In genomic region chr1:41242645-41243171, GRCh38 we compare ENCODE assay signal across 8 cellular contexts. TPM values are rescaled to one million over a fixed set of nuclear protein-coding genes. Genes with fewer than 3 reads are reported as not detected.
DNase-seq lines count a peak whose midpoint lies in the region; ATAC-seq, FAIRE-seq and TF ChIP-seq lines count a peak whose summit lies in the region.

No MANE protein-coding gene starts in this region.

- H3K27ac ChIP-seq in VCaP = peak overlapping the region; percentile 98
- H3K27ac ChIP-seq in foreskin keratinocyte = no peak overlapping the region
- peak overlapping the region; percentile 80 to 98 (median 81) for H3K27ac ChIP-seq in gastrocnemius medialis

- TF ChIP-seq CTCF in GM06990 (IDR thresholded peaks at IDR 0.05; ENCODE audit: insufficient read depth, low read length, poor library complexity, severe bottlenecking) = no peak
- no peak for TF ChIP-seq CTCF in VCaP (conservative IDR thresholded peaks at IDR 0.05)
- TF ChIP-seq CTCF in foreskin keratinocyte (conservative IDR thresholded peaks at IDR 0.05) = no peak
- no peak for TF ChIP-seq CTCF in gastrocnemius medialis (IDR thresholded peaks at IDR 0.05 in 4 of 5, conservative IDR thresholded peaks at IDR 0.05 in 1 of 5)
- TF ChIP-seq CTCF in D721Med (IDR thresholded peaks at IDR 0.05; ENCODE audit: insufficient read depth, missing control alignments) = no peak

- peak overlapping the region; percentile 76 for H3K4me3 ChIP-seq in GM06990 (replicated peaks; ENCODE audit: low read depth, low read length)
- H3K4me3 ChIP-seq in gastrocnemius medialis = peak overlapping the region; percentile 67 to 75 (median 72)

- H3K27me3 ChIP-seq in GM06990 (replicated peaks; ENCODE audit: control insufficient read depth, insufficient read depth, low read length) (no peaks in the 10 kb centered on the region), foreskin keratinocyte (no peaks in the 10 kb centered on the region), gastrocnemius medialis (no peaks in the 10 kb centered on the region)

- TF ChIP-seq POLR2A in gastrocnemius medialis (IDR thresholded peaks at IDR 0.05) = no peak

- ATAC-seq in HG02588 (IDR thresholded peaks at IDR 0.05; ENCODE audit: unreplicated experiment) (peak; percentile 10), foreskin keratinocyte (peak; percentile 4), gastrocnemius medialis (peak in 1 of 2 donors; percentile 5)

- peaks cover 17% of the 10 kb centered on the region for H3K4me1 ChIP-seq in foreskin keratinocyte
- peaks cover 7 to 22% of the 10 kb centered on the region in 2 donors for H3K4me1 ChIP-seq in gastrocnemius medialis

- H3K9me3 ChIP-seq in gastrocnemius medialis = no peaks in the 10 kb centered on the region

- no peak for FAIRE-seq in D721Med (lab: Jason Lieb, UNC)

- in situ Hi-C loops in gastrocnemius medialis (cut with MboI; ENCODE audit: low sequenced_read_pairs in 4 of 4) = loop anchor here in 1 of 4 donors (25.0 kb wide), 1 partner anchor 205 kb away; no protein-coding TSS in a partner anchor

- intact Hi-C loops in gastrocnemius medialis (cut with DNase I; ENCODE audit: low total_unique reads) = no loop called here

- DNase-seq in GM06990 (ENCODE audit: extremely low read depth, insufficient read length) (peak; percentile 70), foreskin keratinocyte (no peak), gastrocnemius medialis (no peak), D721Med (ENCODE audit: insufficient read length, low spot score) (no peak), OCI-M2 (lab: John Stamatoyannopoulos, UW; ENCODE audit: unreplicated experiment) (no peak)
- DNase-seq in activated CD8-positive, alpha-beta memory T cell treated with anti-CD3 and anti-CD28 coated beads, Interleukin-2, amount 50 U/mL, for 48 hours = no peak

- H3K36me3 ChIP-seq in GM06990 (ENCODE audit: control insufficient read depth, insufficient read depth, low read length) (no peaks in the 10 kb centered on the region), gastrocnemius medialis (no peaks in the 10 kb centered on the region)

RNA-seq across cellular contexts. Expression of gene SCMH1, which starts 0.6 kb away (rescaled TPM):
- total RNA-seq in foreskin keratinocyte = 22.3 and 24.5 TPM in 2 replicates
- 16.8 and 19.9 TPM in 2 replicates for polyA plus RNA-seq in foreskin keratinocyte
- 10 to 100 TPM; 17.1 to 29.4 (median 25.5) TPM for total RNA-seq in gastrocnemius medialis
